In genomic region chr17:60077672-60078519, GRCh38 we compare ENCODE assay signal across 8 cellular contexts. TPM values are rescaled to one million over a fixed set of nuclear protein-coding genes. Genes with fewer than 3 reads are reported as not detected.
A peak's percentile ranks its signal among the peaks of the same experiment; 100 is the strongest.
DNase-seq lines count a peak whose midpoint lies in the region; ATAC-seq and TF ChIP-seq lines count a peak whose summit lies in the region.

No MANE protein-coding gene starts in this region.

- H3K4me3 Mint-ChIP-seq in mesothelial cell of epicardium, result peak overlapping the region; percentile 87

- no peaks in the 10 kb centered on the region for H3K9me3 Mint-ChIP-seq in mesothelial cell of epicardium

- peak overlapping the region; percentile 68 to 97 (median 85) for H3K4me3 ChIP-seq in dorsolateral prefrontal cortex

- DNase-seq in dorsolateral prefrontal cortex (no peak), mesothelial cell of epicardium (ENCODE audit: low spot score in 2 of 2, unreplicated experiment in 2 of 2) (no peak), superior temporal gyrus (ENCODE audit: extremely low spot score) (peak; percentile 27), DMS53 (lab: John Stamatoyannopoulos, UW) (no peak)

- intact Hi-C loops in dorsolateral prefrontal cortex (cut with DNase I), result no loop called here

- ATAC-seq in GM19023 (IDR thresholded peaks at IDR 0.05; ENCODE audit: unreplicated experiment) (peak; percentile 23), HG03460 (IDR thresholded peaks at IDR 0.05; ENCODE audit: unreplicated experiment) (peak; percentile 29)

- H3K27ac ChIP-seq in 22Rv1, result peak overlapping the region; percentile 88
- H3K27ac ChIP-seq in VCaP, result peak overlapping the region; percentile 86
- peak overlapping the region in 58 of 59 donors; percentile 59 to 97 (median 91) for H3K27ac ChIP-seq in dorsolateral prefrontal cortex

- no peaks in the 10 kb centered on the region for H3K27me3 ChIP-seq in dorsolateral prefrontal cortex

- H3K27ac Mint-ChIP-seq in mesothelial cell of epicardium, result peak overlapping the region; percentile 95

- no peaks in the 10 kb centered on the region for H3K27me3 Mint-ChIP-seq in mesothelial cell of epicardium (ENCODE audit: low read depth)

- H3K36me3 Mint-ChIP-seq in mesothelial cell of epicardium, result peaks cover 12% of the 10 kb centered on the region

- no peak for TF ChIP-seq CTCF in 22Rv1 (IDR thresholded peaks at IDR 0.05)
- no peak for TF ChIP-seq CTCF in VCaP (conservative IDR thresholded peaks at IDR 0.05)
- no peak for TF ChIP-seq CTCF in dorsolateral prefrontal cortex (IDR thresholded peaks at IDR 0.05 in 54 of 56, conservative IDR thresholded peaks at IDR 0.05 in 2 of 56; ENCODE audit: low read depth in 1 of 56, partially characterized antibody in 56 of 56)
- no peak for TF ChIP-seq CTCF in mesothelial cell of epicardium (IDR thresholded peaks at IDR 0.05; ENCODE audit: unreplicated experiment)

- H3K4me1 Mint-ChIP-seq in mesothelial cell of epicardium, result peaks cover 26% of the 10 kb centered on the region

RNA-seq across cellular contexts. Expression of gene HEATR6, which starts 0.8 kb away (rescaled TPM):
- total RNA-seq in dorsolateral prefrontal cortex (10 to 100 TPM; 16.1 to 40.4 (median 23.7) TPM), mesothelial cell of epicardium (33.9 to 37.2 TPM (median 36.1 TPM) in 3 replicates)
